ENCODE assay signal across 9 cellular contexts in the genomic region with DNA sequence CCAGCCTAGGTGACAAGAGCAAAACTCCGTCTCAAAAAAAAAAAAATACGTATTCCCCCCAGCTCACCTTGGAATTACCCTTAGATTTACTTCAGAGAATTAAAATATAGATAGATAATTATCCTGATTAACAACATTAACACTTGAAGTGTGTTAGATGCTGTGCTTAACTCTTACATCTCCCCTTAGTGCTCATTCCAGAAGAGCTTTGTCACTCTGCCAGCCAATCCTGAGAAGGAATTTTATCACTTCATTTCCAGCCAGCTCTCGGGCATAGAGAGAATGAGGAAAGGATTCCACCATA. TPM values are rescaled to one million over a fixed set of nuclear protein-coding genes. Genes with fewer than 3 reads are reported as not detected.
A peak's percentile ranks its signal among the peaks of the same experiment; 100 is the strongest.
DNase-seq lines count a peak whose midpoint lies in the region; ATAC-seq lines count a peak whose summit lies in the region.
"Had no signal": no experiment of that assay in that cellular context is flagged by ENCODE, and none has a peak within 500 bp of the region (broad histone marks: within the 10 kb centered on the region; RNA-seq: fewer than 3 reads in every experiment).

No MANE protein-coding gene starts in this region.

- POLR2A ChIA-PET in naive thymus-derived CD8-positive, alpha-beta T cell (lab: Charles Lee), result interaction anchor here (1.0 to 7.5 kb wide), 6 partner anchors 11 to 113 kb away, joined by 3 to 85 read pairs (median 22); partner anchors contain the start of genes FLAD1, PBXIP1 and PYGO2

- peaks cover 29% of the 10 kb centered on the region for H3K4me1 Mint-ChIP-seq in activated naive CD8-positive, alpha-beta T cell (ENCODE audit: low read depth)
- H3K4me1 Mint-ChIP-seq in stimulated activated memory B cell treated with anti-CD40 and anti-IgM and Interleukin-4, amounts not matched to agents 10 μg/mL and 1 μg/mL and 100 μg/mL, for 72 hours, result peaks cover 37% of the 10 kb centered on the region
- peaks cover 19 to 34% (median 31%) of the 10 kb centered on the region in 4 donors for H3K4me1 Mint-ChIP-seq in naive thymus-derived CD8-positive, alpha-beta T cell

- DNase-seq in NCI-H345 treated with DMSO at 0.1 percent for 48 hours (lab: John Stamatoyannopoulos, UW; ENCODE audit: unreplicated experiment), result no peak
- DNase-seq in NCI-H510A (lab: John Stamatoyannopoulos, UW), result no peak
- DNase-seq in naive thymus-derived CD8-positive, alpha-beta T cell, result no peak
- DNase-seq: activated T-cell treated with anti-CD3 and anti-CD28 coated beads, Interleukin-2, amount 50 U/mL, for 4 hours had no signal

- H3K9me3 Mint-ChIP-seq in activated naive CD8-positive, alpha-beta T cell (ENCODE audit: low read depth), result no peaks in the 10 kb centered on the region
- H3K9me3 Mint-ChIP-seq in stimulated activated memory B cell treated with anti-CD40 and anti-IgM and Interleukin-4, amounts not matched to agents 10 μg/mL and 1 μg/mL and 100 μg/mL, for 72 hours, result no peaks in the 10 kb centered on the region
- H3K9me3 Mint-ChIP-seq in naive thymus-derived CD8-positive, alpha-beta T cell, result no peaks in the 10 kb centered on the region
- H3K9me3 Mint-ChIP-seq: activated T-cell treated with anti-CD3 and anti-CD28 coated beads, Interleukin-2, amount 50 U/mL, for 4 hours had no signal

- H3K27me3 Mint-ChIP-seq in activated naive CD8-positive, alpha-beta T cell, result no peaks in the 10 kb centered on the region
- no peaks in the 10 kb centered on the region for H3K27me3 Mint-ChIP-seq in stimulated activated memory B cell treated with anti-CD40 and anti-IgM and Interleukin-4, amounts not matched to agents 10 μg/mL and 1 μg/mL and 100 μg/mL, for 72 hours
- no peaks in the 10 kb centered on the region for H3K27me3 Mint-ChIP-seq in naive thymus-derived CD8-positive, alpha-beta T cell

- H3K4me1 ChIP-seq in HUES48 (ENCODE audit: control insufficient read depth, insufficient read depth, low read length), result peaks cover 30% of the 10 kb centered on the region
- H3K4me1 ChIP-seq in iPS-15b (ENCODE audit: control insufficient read depth, insufficient read depth, low read length), result peaks cover 13% of the 10 kb centered on the region

- H3K27me3 ChIP-seq in HUES48 (ENCODE audit: control insufficient read depth, insufficient read depth, low read length) (no peaks in the 10 kb centered on the region), iPS-15b (ENCODE audit: control insufficient read depth, insufficient read depth, low read length) (no peaks in the 10 kb centered on the region)

- H3K4me3 ChIP-seq in HUES48 (ENCODE audit: low read depth, low read length) (peak overlapping the region; percentile 74), iPS-15b (ENCODE audit: low read depth, low read length) (peak overlapping the region; percentile 31)

- H3K27ac ChIP-seq in HUES48 (ENCODE audit: low read depth, low read length), result peak overlapping the region; percentile 98

- H3K9me3 ChIP-seq in HUES48 (ENCODE audit: control insufficient read depth, insufficient read depth, low read length) (no peaks in the 10 kb centered on the region), iPS-15b (ENCODE audit: control insufficient read depth, insufficient read depth, low read length) (no peaks in the 10 kb centered on the region)

- H3K9ac ChIP-seq in HUES48 (ENCODE audit: low read depth, low read length) (peak overlapping the region; percentile 65), iPS-15b (ENCODE audit: low read depth, low read length) (no peak overlapping the region)

- no peak overlapping the region for H3K4me3 Mint-ChIP-seq in activated naive CD8-positive, alpha-beta T cell
- H3K4me3 Mint-ChIP-seq in stimulated activated memory B cell treated with anti-CD40 and anti-IgM and Interleukin-4, amounts not matched to agents 10 μg/mL and 1 μg/mL and 100 μg/mL, for 72 hours, result no peak overlapping the region
- peak overlapping the region in 2 of 10 donors; percentile 46 to 74 for H3K4me3 Mint-ChIP-seq in naive thymus-derived CD8-positive, alpha-beta T cell

- peaks cover 2% of the 10 kb centered on the region for H3K36me3 Mint-ChIP-seq in activated naive CD8-positive, alpha-beta T cell
- peaks cover 30% of the 10 kb centered on the region for H3K36me3 Mint-ChIP-seq in stimulated activated memory B cell treated with anti-CD40 and anti-IgM and Interleukin-4, amounts not matched to agents 10 μg/mL and 1 μg/mL and 100 μg/mL, for 72 hours
- peaks cover 0 to 28% (median 0%) of the 10 kb centered on the region in 3 donors for H3K36me3 Mint-ChIP-seq in naive thymus-derived CD8-positive, alpha-beta T cell

- peak overlapping the region; percentile 83 for H3K27ac Mint-ChIP-seq in activated naive CD8-positive, alpha-beta T cell
- H3K27ac Mint-ChIP-seq in stimulated activated memory B cell treated with anti-CD40 and anti-IgM and Interleukin-4, amounts not matched to agents 10 μg/mL and 1 μg/mL and 100 μg/mL, for 72 hours, result peak overlapping the region; percentile 20
- peak overlapping the region in 5 of 10 donors; percentile 53 to 89 (median 84) for H3K27ac Mint-ChIP-seq in naive thymus-derived CD8-positive, alpha-beta T cell

- ATAC-seq in stimulated activated memory B cell treated with anti-CD40 and anti-IgM and Interleukin-4, amounts not matched to agents 10 μg/mL and 1 μg/mL and 100 μg/mL, for 72 hours, result no peak
- ATAC-seq in GM19023 (IDR thresholded peaks at IDR 0.05; ENCODE audit: unreplicated experiment), result no peak
- no peak for ATAC-seq in naive thymus-derived CD8-positive, alpha-beta T cell
- ATAC-seq: activated T-cell treated with anti-CD3 and anti-CD28 coated beads, Interleukin-2, amount 50 U/mL, for 4 hours had no signal

- H3K36me3 ChIP-seq in HUES48 (ENCODE audit: control insufficient read depth, insufficient read depth, low read length) (peaks cover 19% of the 10 kb centered on the region), iPS-15b (ENCODE audit: control insufficient read depth, insufficient read depth, low read length) (peaks cover 12% of the 10 kb centered on the region)

RNA-seq across cellular contexts. Expression of gene SHC1, which starts 1.6 kb away (rescaled TPM):
- total RNA-seq in naive thymus-derived CD8-positive, alpha-beta T cell, result 10 to 100 TPM; 60.7 to 68.5 TPM
- polyA plus RNA-seq in naive thymus-derived CD8-positive, alpha-beta T cell, result 10 to 100 TPM; 22.6 to 27.4 (median 24.4) TPM

RNA-seq across cellular contexts. Expression of gene CKS1B, which starts 2.3 kb away (rescaled TPM):
- total RNA-seq in naive thymus-derived CD8-positive, alpha-beta T cell, result 10 to 100 TPM; 11.1 to 11.7 TPM
- polyA plus RNA-seq in naive thymus-derived CD8-positive, alpha-beta T cell, result 10 to 100 TPM; 58.0 to 66.6 (median 63.0) TPM

RNA-seq across cellular contexts. Expression of gene PYGO2, which starts 10.6 kb away (rescaled TPM):
- total RNA-seq in naive thymus-derived CD8-positive, alpha-beta T cell, result 10 to 100 TPM; 55.6 to 57.3 TPM
- polyA plus RNA-seq in naive thymus-derived CD8-positive, alpha-beta T cell, result 10 to 100 TPM; 21.5 to 50.8 (median 35.8) TPM

RNA-seq across cellular contexts. Expression of gene FLAD1, which starts 11.0 kb away (rescaled TPM):
- 10 to 100 TPM; 46.6 to 46.8 TPM for total RNA-seq in naive thymus-derived CD8-positive, alpha-beta T cell
- polyA plus RNA-seq in naive thymus-derived CD8-positive, alpha-beta T cell, result 10 to 100 TPM; 30.9 to 41.8 (median 31.9) TPM

RNA-seq across cellular contexts. Expression of gene PBXIP1, which starts 16.3 kb away (rescaled TPM):
- 100 to 1,000 TPM; 317 to 319 TPM for total RNA-seq in naive thymus-derived CD8-positive, alpha-beta T cell
- polyA plus RNA-seq in naive thymus-derived CD8-positive, alpha-beta T cell, result 100 to 1,000 TPM; 182 to 239 (median 183) TPM
